18 cellular contexts compared by ENCODE assay signal in genomic region chr1:38662141-38662540, GRCh38.
"Had no signal": no experiment of that assay in that cellular context is flagged by ENCODE, and none has a peak within 500 bp of the region (broad histone marks: within the 10 kb centered on the region; RNA-seq: fewer than 3 reads in every experiment).

No MANE protein-coding gene starts in this region.

- H3K27ac Mint-ChIP-seq: naive thymus-derived CD4-positive, alpha-beta T cell; nephron progenitor cell had no signal

- H3K36me3 ChIP-seq: left ventricle myocardium inferior, neutrophil had no signal

- H3K27ac ChIP-seq: left ventricle myocardium inferior, neutrophil, stomach had no signal

- H3K4me3 ChIP-seq: left ventricle myocardium inferior, lung, stomach had no signal

- H3K4me3 Mint-ChIP-seq: naive thymus-derived CD4-positive, alpha-beta T cell; nephron progenitor cell had no signal

- DNase-seq: cerebellar nuclear complex; dermis blood vessel endothelial cell; erythroblast; foreskin melanocyte; kidney; left cardiac atrium; left ventricle myocardium inferior; mesendoderm; naive thymus-derived CD4-positive, alpha-beta T cell; nephron progenitor cell; right cardiac atrium; small intestine; stimulated activated CD4-positive, alpha-beta T cell treated with anti-CD3 and anti-CD28 coated beads, Interleukin-12 subunit alpha, Interleukin-12 subunit beta, amount 100 ng/mL, for 4 hours; stimulated activated naive CD4-positive, alpha-beta T cell; stomach; trophoblast cell had no signal

- ATAC-seq: left cardiac atrium; naive thymus-derived CD4-positive, alpha-beta T cell; right cardiac atrium had no signal

- H3K4me1 ChIP-seq: left ventricle myocardium inferior, stomach had no signal

- H3K4me1 Mint-ChIP-seq: naive thymus-derived CD4-positive, alpha-beta T cell; nephron progenitor cell had no signal

- H3K9me3 ChIP-seq: neutrophil had no signal
